1 cellular context compared by ENCODE assay signal in genomic region chr20:53931597-53931996, GRCh38.
TF ChIP-seq lines count a peak whose summit lies in the region.

No MANE protein-coding gene starts in this region.

TF ChIP-seq in GM12878, 131 proteins besides CTCF, POLR2A, EP300 and RAD21 (continued from another document):
- TF ChIP-seq NKRF (conservative IDR thresholded peaks at IDR 0.05) (no peak), LARP7 (IDR thresholded peaks at IDR 0.05) (no peak), STAT3 (IDR thresholded peaks at IDR 0.05; ENCODE audit: low read depth, low read length) (no peak), TCF7 (IDR thresholded peaks at IDR 0.05; ENCODE audit: borderline replicate concordance) (no peak), IKZF2 (IDR thresholded peaks at IDR 0.05) (no peak), ZNF687 (IDR thresholded peaks at IDR 0.05) (peak; percentile 18; the same call in 1 of the 2 replicates), ZNF24 (IDR thresholded peaks at IDR 0.05) (no peak)
